In the genomic region with DNA sequence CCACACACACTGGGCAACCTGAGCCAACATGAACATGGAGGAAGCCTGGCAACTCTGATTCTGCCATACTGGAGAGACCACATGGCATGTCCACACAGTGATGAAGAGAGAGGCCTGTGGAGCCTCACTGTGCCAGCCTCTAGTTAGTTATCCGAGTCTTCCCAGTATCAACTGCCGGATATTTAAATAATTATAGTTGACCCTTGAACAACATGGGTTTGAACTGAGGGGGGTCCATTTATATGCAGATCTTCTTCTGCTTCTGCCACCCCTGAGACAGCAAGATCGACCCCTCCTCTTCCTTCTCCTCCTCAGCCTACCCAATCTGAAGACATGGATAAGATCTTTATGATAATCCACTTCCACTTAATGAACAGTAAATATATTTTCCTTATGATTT, we compare ENCODE assay signal across 20 cellular contexts. TPM values are rescaled to one million over a fixed set of nuclear protein-coding genes. Genes with fewer than 3 reads are reported as not detected.
A peak's percentile ranks its signal among the peaks of the same experiment; 100 is the strongest.
DNase-seq lines count a peak whose midpoint lies in the region; ATAC-seq, FAIRE-seq and TF ChIP-seq lines count a peak whose summit lies in the region.
"Had no signal": no experiment of that assay in that cellular context is flagged by ENCODE, and none has a peak within 500 bp of the region (broad histone marks: within the 10 kb centered on the region; RNA-seq: fewer than 3 reads in every experiment).

No MANE protein-coding gene starts in this region.

- peak overlapping the region; percentile 18 for H3K27ac Mint-ChIP-seq in astrocyte (ENCODE audit: unreplicated experiment)
- H3K27ac Mint-ChIP-seq in osteocyte (ENCODE audit: unreplicated experiment), result peak overlapping the region; percentile 40
- H3K27ac Mint-ChIP-seq: B cell; CD8-positive, alpha-beta memory T cell had no signal

- H3K4me3 Mint-ChIP-seq in astrocyte (ENCODE audit: unreplicated experiment) (no peak overlapping the region), osteocyte (ENCODE audit: unreplicated experiment) (no peak overlapping the region)
- H3K4me3 Mint-ChIP-seq: B cell; CD8-positive, alpha-beta memory T cell; H9 had no signal

- no peak for FAIRE-seq in astrocyte (lab: Jason Lieb, UNC)
- FAIRE-seq: D721Med, G401.6, GM12891, GM19239, HepG2 had no signal

- no peak overlapping the region for H2BK20ac ChIP-seq in IMR-90 (ENCODE audit: low read depth, low read length)

- no peak overlapping the region for H3K56ac ChIP-seq in IMR-90 (ENCODE audit: extremely low read depth, insufficient read depth, low read length)

- no peak overlapping the region for H2BK5ac ChIP-seq in IMR-90 (ENCODE audit: low read depth, low read length, poor library complexity, severe bottlenecking)

- peak overlapping the region; percentile 68 for H2AK9ac ChIP-seq in IMR-90 (replicated peaks; ENCODE audit: low read depth, low read length, poor library complexity)

- peak overlapping the region; percentile 4; the same call in 1 of the 2 replicates for H2AK5ac ChIP-seq in IMR-90 (ENCODE audit: low read depth, low read length)

- H4K5ac ChIP-seq in IMR-90 (ENCODE audit: low read depth, low read length), result no peak overlapping the region

- no peak overlapping the region for H3K18ac ChIP-seq in IMR-90 (ENCODE audit: low read depth, low read length)

- H3K23ac ChIP-seq in IMR-90 (ENCODE audit: low read depth, low read length), result no peak overlapping the region

- H3K79me1 ChIP-seq in IMR-90 (ENCODE audit: low read depth in 1 of 2, low read length in 2 of 2), result peaks cover 46 to 75% of the 10 kb centered on the region in 2 experiments

- H3K9me3 Mint-ChIP-seq in astrocyte (ENCODE audit: unreplicated experiment), result no peaks in the 10 kb centered on the region
- no peaks in the 10 kb centered on the region for H3K9me3 Mint-ChIP-seq in osteocyte (ENCODE audit: unreplicated experiment)
- H3K9me3 Mint-ChIP-seq: CD8-positive, alpha-beta memory T cell; H9 had no signal

- no peak overlapping the region for H3K4ac ChIP-seq in IMR-90 (ENCODE audit: low read depth, low read length)

- 100% methylated on average over 1 of the region's 3 CpGs; no CpG with 5 or more reads in 1 of the 2 experiments for WGBS in IMR-90 (ENCODE audit: extremely low coverage in 2 of 2, insufficient read length in 1 of 2), 2 experiments

- no peaks in the 10 kb centered on the region for H3K27me3 ChIP-seq in IMR-90 (ENCODE audit: control insufficient read depth, insufficient read depth, low read length)
- H3K27me3 ChIP-seq in astrocyte (ENCODE audit: insufficient read depth, low read length), result no peaks in the 10 kb centered on the region
- H3K27me3 ChIP-seq: BLaER1 treated with 17β-estradiol and CSF1 and Interleukin-3, amounts not matched to agents 10 nM and 100 nM had no signal

- H2BK15ac ChIP-seq in IMR-90 (ENCODE audit: low read depth, low read length), result no peak overlapping the region

- POLR2A ChIA-PET in IMR-90 (lab: Charles Lee; ENCODE audit: unreplicated experiment), result no interaction called here

- H3K4me1 Mint-ChIP-seq in astrocyte (ENCODE audit: low read depth, unreplicated experiment) (peaks cover 27% of the 10 kb centered on the region), osteocyte (ENCODE audit: unreplicated experiment) (peaks cover 43% of the 10 kb centered on the region)
- H3K4me1 Mint-ChIP-seq: B cell; CD8-positive, alpha-beta memory T cell had no signal

- TF ChIP-seq RAD21 in IMR-90 (IDR thresholded peaks at IDR 0.05; ENCODE audit: low read length), result no peak

- no peak overlapping the region for H2AFZ ChIP-seq in IMR-90 (replicated peaks; ENCODE audit: low read length, poor library complexity)
- H2AFZ ChIP-seq in astrocyte (ENCODE audit: low read depth, low read length), result no peak overlapping the region
- H2AFZ ChIP-seq: GM23248 had no signal

- H3K79me2 ChIP-seq in astrocyte (ENCODE audit: insufficient read depth, low read length), result peaks cover 91% of the 10 kb centered on the region

- intact Hi-C loops in IMR-90 (cut with micrococcal nuclease), result no loop called here
- intact Hi-C loops in posterior cingulate gyrus (cut with DNase I), result no loop called here

- H3K9ac ChIP-seq in IMR-90 (ENCODE audit: low read depth, low read length), result no peak overlapping the region
- H3K9ac ChIP-seq in astrocyte (ENCODE audit: low read length), result no peak overlapping the region
- H3K9ac ChIP-seq: BLaER1 treated with 17β-estradiol and CSF1 and Interleukin-3, amounts not matched to agents 10 nM and 100 nM; GM23248 had no signal

- H3K36me3 ChIP-seq in IMR-90 (ENCODE audit: control insufficient read depth, insufficient read depth, low read length) (no peaks in the 10 kb centered on the region; the same call in 1 of the 2 replicates), astrocyte (ENCODE audit: insufficient read depth, low read length) (peaks cover 6% of the 10 kb centered on the region)
- H3K36me3 ChIP-seq: BLaER1 treated with 17β-estradiol and CSF1 and Interleukin-3, amounts not matched to agents 10 nM and 100 nM had no signal

- no peak overlapping the region; the same call in 1 of the 2 replicates for H3K14ac ChIP-seq in IMR-90 (replicated peaks; ENCODE audit: low read depth, low read length)

- H3K9me3 ChIP-seq in IMR-90 (ENCODE audit: control insufficient read depth, insufficient read depth, low read length), result no peaks in the 10 kb centered on the region
- H3K9me3 ChIP-seq in astrocyte (ENCODE audit: insufficient read depth, low read depth, low read length), result no peaks in the 10 kb centered on the region
- H3K9me3 ChIP-seq: BLaER1 treated with 17β-estradiol and CSF1 and Interleukin-3, amounts not matched to agents 10 nM and 100 nM; Caco-2 had no signal

- H3K27me3 Mint-ChIP-seq in astrocyte (ENCODE audit: low read depth, unreplicated experiment) (no peaks in the 10 kb centered on the region), osteocyte (ENCODE audit: unreplicated experiment) (no peaks in the 10 kb centered on the region)
- H3K27me3 Mint-ChIP-seq: B cell had no signal

- peaks cover 7% of the 10 kb centered on the region; the same call in 1 of the 2 replicates for H3K9me1 ChIP-seq in IMR-90 (ENCODE audit: insufficient read depth, low read length)

- TF ChIP-seq POLR2A in IMR-90 (IDR thresholded peaks at IDR 0.05; ENCODE audit: low read depth, low read length), result no peak

- no peak overlapping the region; the same call in 1 of the 2 replicates for H4K91ac ChIP-seq in IMR-90 (ENCODE audit: insufficient read depth, low read depth, low read length)

- TF ChIP-seq CTCF in IMR-90 (conservative IDR thresholded peaks at IDR 0.05; ENCODE audit: low read depth, low read length) (no peak), astrocyte (IDR thresholded peaks at IDR 0.05; ENCODE audit: insufficient read depth, low read depth, low read length) (no peak), osteocyte (IDR thresholded peaks at IDR 0.05) (no peak)

- in situ Hi-C loops in IMR-90 (cut with MboI; ENCODE audit: low sequenced_read_pairs), result no loop called here

- DNase-seq in IMR-90 (no peak), astrocyte (ENCODE audit: low read depth) (no peak), iPS DF 19.7 (ENCODE audit: low read depth, low spot score) (peak; percentile 12), osteocyte (ENCODE audit: extremely low spot score, unreplicated experiment) (no peak), posterior cingulate gyrus (no peak), NCI-H2196 treated with DMSO at 0.1 percent for 48 hours (lab: John Stamatoyannopoulos, UW; ENCODE audit: unreplicated experiment) (no peak)
- DNase-seq in stimulated activated CD8-positive, alpha-beta memory T cell treated with anti-CD3 and anti-CD28 coated beads, Interleukin-4, amount 100 ng/mL, for 48 hours, result no peak
- DNase-seq: Caco-2; CD8-positive, alpha-beta memory T cell; GM23248; H9; KG1 had no signal

- H4K20me1 ChIP-seq in IMR-90 (ENCODE audit: insufficient read depth, low read length), result peaks cover 5% of the 10 kb centered on the region; the same call in 1 of the 2 replicates
- peaks cover 46% of the 10 kb centered on the region for H4K20me1 ChIP-seq in astrocyte (ENCODE audit: insufficient read depth, low read length)
- H4K20me1 ChIP-seq: BLaER1 treated with 17β-estradiol and CSF1 and Interleukin-3, amounts not matched to agents 10 nM and 100 nM had no signal

- dilution Hi-C loops in IMR-90 (cut with HindIII; ENCODE audit: low sequenced_read_pairs, unreplicated experiment), result no loop called here

- no peak overlapping the region for H2BK120ac ChIP-seq in IMR-90 (ENCODE audit: low read depth, low read length)

- CTCF ChIA-PET in IMR-90 (lab: Yijun Ruan, JAX), result no interaction called here

- peaks cover 2% of the 10 kb centered on the region for H3K36me3 Mint-ChIP-seq in astrocyte (ENCODE audit: low read depth, unreplicated experiment)
- H3K36me3 Mint-ChIP-seq in osteocyte (ENCODE audit: unreplicated experiment), result no peaks in the 10 kb centered on the region
- H3K36me3 Mint-ChIP-seq: CD8-positive, alpha-beta memory T cell had no signal

- no peak overlapping the region for H3K4me2 ChIP-seq in IMR-90 (ENCODE audit: low read depth, low read length)
- H3K4me2 ChIP-seq in astrocyte (ENCODE audit: low read length), result no peak overlapping the region
- H3K4me2 ChIP-seq: BLaER1 treated with 17β-estradiol and CSF1 and Interleukin-3, amounts not matched to agents 10 nM and 100 nM had no signal

- ATAC-seq in IMR-90 (ENCODE audit: low read depth) (no peak), GM21367 (IDR thresholded peaks at IDR 0.05; ENCODE audit: unreplicated experiment) (no peak)
- ATAC-seq: HepG2 had no signal

- no TSS peak for BruUV-seq in IMR-90 (replicated peaks; lab: Mats Ljungman, UMichigan)

- H3K4me1 ChIP-seq in IMR-90 (ENCODE audit: control insufficient read depth, insufficient read depth, low read length) (peaks cover 13% of the 10 kb centered on the region), astrocyte (ENCODE audit: insufficient read depth, low read length) (peaks cover 18% of the 10 kb centered on the region)
- H3K4me1 ChIP-seq: Caco-2 had no signal

- H3K4me3 ChIP-seq in IMR-90 (ENCODE audit: insufficient read depth, low read depth, low read length) (no peak overlapping the region), astrocyte (ENCODE audit: insufficient read depth, low read depth, low read length) (no peak overlapping the region)
- H3K4me3 ChIP-seq: BLaER1 treated with 17β-estradiol and CSF1 and Interleukin-3, amounts not matched to agents 10 nM and 100 nM; GM23248 had no signal

- no peak overlapping the region for H4K8ac ChIP-seq in IMR-90 (ENCODE audit: low read depth in 2 of 2, low read length in 2 of 2)

- no peak overlapping the region for H3K27ac ChIP-seq in IMR-90 (ENCODE audit: insufficient read depth, low read length)
- no peak overlapping the region for H3K27ac ChIP-seq in astrocyte (ENCODE audit: low read depth, low read length)
- H3K27ac ChIP-seq: BLaER1 treated with 17β-estradiol and CSF1 and Interleukin-3, amounts not matched to agents 10 nM and 100 nM had no signal

RNA-seq across cellular contexts. Expression of gene DDAH1, which starts 27.8 kb away (rescaled TPM):
- total RNA-seq in IMR-90 (2012; rRNA removed), result 94.5 and 108 TPM in 2 replicates
- 78.0 and 89.0 TPM in 2 replicates for polyA plus RNA-seq in IMR-90 (2012; rRNA removed)
- 18.8 and 40.9 TPM in 2 replicates for polyA plus RNA-seq in IMR-90 (2012; cell fraction: cytosol; rRNA removed)
- 9.2 and 40.9 TPM in 2 replicates for polyA plus RNA-seq in IMR-90 (2012; cell fraction: nucleus; rRNA removed; ENCODE audit: low replicate concordance)
- total RNA-seq in astrocyte, result 76.7 and 112 TPM in 2 replicates
- 40.8 and 46.8 TPM in 2 replicates for total RNA-seq in osteocyte
- total RNA-seq: B cell; CD8-positive, alpha-beta memory T cell had no signal
- polyA plus RNA-seq: CD8-positive, alpha-beta memory T cell had no signal
